ENCODE assay signal across 10 cellular contexts in the genomic region with DNA sequence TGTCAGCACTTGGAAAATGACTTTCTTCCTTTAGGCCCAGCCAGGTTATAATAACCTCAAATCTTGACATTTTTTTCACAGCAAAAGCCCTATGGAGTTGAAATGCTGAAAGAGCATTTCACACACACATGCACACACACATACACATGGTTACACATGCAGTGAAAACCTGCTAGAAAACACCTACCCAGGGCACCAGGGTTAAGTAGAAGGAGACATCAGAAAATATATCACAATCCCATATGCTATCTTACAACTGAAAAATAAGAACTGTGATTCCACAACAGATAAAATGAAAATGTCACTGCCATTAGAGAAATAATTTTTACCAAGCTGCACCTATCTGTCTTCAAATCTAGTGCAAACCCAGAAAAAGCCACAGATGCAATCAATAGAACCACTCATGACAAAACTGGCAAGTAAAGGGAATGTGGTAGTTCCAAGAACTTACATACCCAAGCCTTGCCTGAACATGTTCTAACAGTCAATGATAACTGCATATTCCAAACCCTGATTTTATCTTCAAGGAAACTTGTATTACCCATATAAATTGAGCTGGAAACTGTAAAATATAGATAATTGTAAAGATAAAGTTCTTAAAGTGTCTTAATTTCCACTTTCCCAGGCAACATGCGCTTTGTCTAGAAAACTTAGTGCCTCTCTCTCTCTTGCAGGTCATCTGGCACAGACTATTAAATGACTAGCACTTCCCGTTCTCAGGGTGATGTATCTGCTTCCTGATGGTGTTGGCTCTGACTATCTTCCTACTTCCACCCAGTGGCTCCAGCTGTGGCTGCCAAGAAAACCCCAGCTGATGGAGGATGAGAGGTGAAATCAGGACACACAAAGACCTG.
DNase-seq lines count a peak whose midpoint lies in the region; ATAC-seq and TF ChIP-seq lines count a peak whose summit lies in the region.
"Had no signal": no experiment of that assay in that cellular context is flagged by ENCODE, and none has a peak within 500 bp of the region (broad histone marks: within the 10 kb centered on the region; RNA-seq: fewer than 3 reads in every experiment).

No MANE protein-coding gene starts in this region.

- no peaks in the 10 kb centered on the region for H3K27me3 ChIP-seq in left ventricle myocardium inferior (ENCODE audit: low read depth)
- H3K27me3 ChIP-seq in upper lobe of right lung: no peaks in the 10 kb centered on the region
- H3K27me3 ChIP-seq: hepatocyte, uterus had no signal

- H3K9me3 Mint-ChIP-seq in T-helper 2 cell treated with Interferon-gamma antibody and Interleukin-4, amounts not matched to agents 5 μg/mL and 100 μg/mL, for 36 hours: peaks cover 23% of the 10 kb centered on the region

- no peaks in the 10 kb centered on the region for H3K27me3 Mint-ChIP-seq in T-helper 2 cell treated with Interferon-gamma antibody and Interleukin-4, amounts not matched to agents 5 μg/mL and 100 μg/mL, for 36 hours (ENCODE audit: low read depth)

- H3K4me3 Mint-ChIP-seq in T-helper 2 cell treated with Interferon-gamma antibody and Interleukin-4, amounts not matched to agents 5 μg/mL and 100 μg/mL, for 36 hours: peak overlapping the region; percentile 79

- peak overlapping the region; percentile 90 for H3K27ac Mint-ChIP-seq in T-helper 2 cell treated with Interferon-gamma antibody and Interleukin-4, amounts not matched to agents 5 μg/mL and 100 μg/mL, for 36 hours

- TF ChIP-seq CTCF in left ventricle myocardium inferior (IDR thresholded peaks at IDR 0.05; ENCODE audit: borderline replicate concordance): no peak
- TF ChIP-seq CTCF in upper lobe of right lung (IDR thresholded peaks at IDR 0.05): no peak

- H3K4me1 Mint-ChIP-seq in T-helper 2 cell treated with Interferon-gamma antibody and Interleukin-4, amounts not matched to agents 5 μg/mL and 100 μg/mL, for 36 hours (ENCODE audit: low read depth): peaks cover 52% of the 10 kb centered on the region

- H3K27ac ChIP-seq in left ventricle myocardium inferior (replicated peaks) (peak overlapping the region; percentile 55), upper lobe of right lung (no peak overlapping the region)
- H3K27ac ChIP-seq: hepatocyte, uterus had no signal

- H3K4me1 ChIP-seq in left ventricle myocardium inferior (peaks cover 16% of the 10 kb centered on the region), upper lobe of right lung (peaks cover 2% of the 10 kb centered on the region)
- H3K4me1 ChIP-seq: uterus had no signal

- H3K4me3 ChIP-seq in left ventricle myocardium inferior (no peak overlapping the region), upper lobe of right lung (no peak overlapping the region)
- H3K4me3 ChIP-seq: hepatocyte, uterus had no signal

- ATAC-seq in Right ventricle myocardium superior (ENCODE audit: poor library complexity) (peak; percentile 76), upper lobe of right lung (peak; percentile 88)

- H3K36me3 ChIP-seq in left ventricle myocardium inferior: no peaks in the 10 kb centered on the region
- no peaks in the 10 kb centered on the region for H3K36me3 ChIP-seq in upper lobe of right lung
- H3K36me3 ChIP-seq: uterus had no signal

- peak; percentile 50 for DNase-seq in Right ventricle myocardium superior
- DNase-seq in cardiac septum (ENCODE audit: low spot score): no peak
- peak; percentile 47 for DNase-seq in T-helper 2 cell treated with Interferon-gamma antibody and Interleukin-4, amounts not matched to agents 5 μg/mL and 100 μg/mL, for 36 hours (ENCODE audit: low spot score)
- peak; percentile 26 for DNase-seq in left ventricle myocardium inferior
- DNase-seq in upper lobe of right lung: no peak
- DNase-seq in NCI-H2227 (lab: John Stamatoyannopoulos, UW; ENCODE audit: unreplicated experiment): no peak
- no peak for DNase-seq in cerebellar nuclear complex (lab: John Stamatoyannopoulos, UW)
- DNase-seq in stimulated activated CD4-positive, alpha-beta T cell treated with anti-CD3 and anti-CD28 coated beads, Interleukin-12 subunit alpha, Interleukin-12 subunit beta, amount 100 ng/mL, for 4 hours: no peak
- DNase-seq: uterus had no signal

- H3K36me3 Mint-ChIP-seq in T-helper 2 cell treated with Interferon-gamma antibody and Interleukin-4, amounts not matched to agents 5 μg/mL and 100 μg/mL, for 36 hours (ENCODE audit: low read depth): peaks cover 20% of the 10 kb centered on the region

- H3K9me3 ChIP-seq in left ventricle myocardium inferior (replicated peaks) (peaks cover 4% of the 10 kb centered on the region), upper lobe of right lung (no peaks in the 10 kb centered on the region)
- H3K9me3 ChIP-seq: uterus had no signal

- intact Hi-C loops in Right ventricle myocardium superior (cut with DNase I) (no loop called here), cardiac septum (cut with DNase I) (loop anchor here (10.0 kb wide), 1 partner anchor 225 kb away; no protein-coding TSS in a partner anchor), left ventricle myocardium inferior (cut with micrococcal nuclease) (no loop called here), upper lobe of right lung (cut with DNase I) (no loop called here)

Comparison
In these comparisons a context has a peak if more than half of its experiments do, and no peak if none do; other contexts are left out.
1. DNase-seq: peak in Right ventricle myocardium superior (single experiment), T-helper 2 cell treated with Interferon-gamma antibody and Interleukin-4, amounts not matched to agents 5 μg/mL and 100 μg/mL, for 36 hours (single experiment) and left ventricle myocardium inferior (single experiment); none in cardiac septum (single experiment), upper lobe of right lung (single experiment), NCI-H2227 (single experiment), cerebellar nuclear complex (0 of 2) and stimulated activated CD4-positive, alpha-beta T cell treated with anti-CD3 and anti-CD28 coated beads, Interleukin-12 subunit alpha, Interleukin-12 subunit beta, amount 100 ng/mL, for 4 hours (single experiment).